ENCODE assay signal across 12 cellular contexts in the genomic region with DNA sequence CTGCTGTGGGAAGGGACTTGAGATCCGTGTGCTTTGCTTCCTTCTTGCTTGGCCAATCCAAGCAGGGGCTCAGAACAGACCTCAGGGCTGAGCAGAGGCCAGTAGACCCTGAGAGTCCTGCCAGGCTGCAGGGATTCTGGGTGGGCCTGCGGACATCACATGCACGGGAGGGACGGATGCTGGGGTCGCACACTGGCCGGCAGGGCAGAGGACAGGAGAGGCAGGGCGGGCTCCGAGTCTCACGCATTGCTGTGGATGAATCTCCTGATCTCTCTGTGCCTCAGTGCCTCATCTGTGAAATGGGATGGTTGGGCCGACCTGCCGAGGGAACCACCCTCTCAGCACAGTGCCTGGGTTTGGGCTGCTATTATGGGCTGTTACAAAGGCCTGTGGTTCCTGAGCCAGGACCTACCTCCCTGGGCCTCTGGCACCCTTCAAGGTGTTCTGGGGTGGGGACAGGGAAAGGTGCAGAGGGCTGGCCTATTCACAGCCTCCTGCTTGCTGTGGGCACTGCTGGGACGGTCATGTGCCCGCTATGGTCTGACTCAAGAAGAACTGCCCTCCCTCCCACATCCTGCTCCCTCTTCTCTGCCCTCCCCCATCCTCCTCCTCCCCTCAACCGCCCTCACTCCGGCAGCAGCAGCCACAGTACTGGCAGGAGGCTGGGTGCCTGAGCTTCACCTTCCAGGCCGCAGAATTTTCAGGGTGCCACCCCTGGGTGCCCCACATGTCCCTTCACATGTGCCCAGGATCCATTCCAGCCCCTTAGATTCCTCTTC. TPM values are rescaled to one million over a fixed set of nuclear protein-coding genes. Genes with fewer than 3 reads are reported as not detected.
DNase-seq lines count a peak whose midpoint lies in the region; ATAC-seq and TF ChIP-seq lines count a peak whose summit lies in the region.
"Had no signal": no experiment of that assay in that cellular context is flagged by ENCODE, and none has a peak within 500 bp of the region (broad histone marks: within the 10 kb centered on the region; RNA-seq: fewer than 3 reads in every experiment).

No MANE protein-coding gene starts in this region.

- H4K8ac ChIP-seq in H9 (replicated peaks; ENCODE audit: insufficient read length, low read depth, low read length): no peak overlapping the region

- no peak overlapping the region for H3K4me3 Mint-ChIP-seq in H9
- H3K4me3 Mint-ChIP-seq: stimulated activated naive CD8-positive, alpha-beta T cell treated with anti-CD3 and anti-CD28 coated beads, Interleukin-15, Interleukin-2, amounts not matched to agents 100 ng/mL and 50 ng/mL, for 24 hours had no signal

- H3K18ac ChIP-seq in H9 (ENCODE audit: insufficient read length, low read depth, low read length): no peak overlapping the region

- H3K56ac ChIP-seq in H9 (ENCODE audit: insufficient read length, low read depth, low read length): no peak overlapping the region

- H3K4ac ChIP-seq in H9 (ENCODE audit: low read depth, low read length): no peak overlapping the region

- peaks cover 27 to 50% of the 10 kb centered on the region in 2 experiments for H3K4me1 Mint-ChIP-seq in H9

- H4K91ac ChIP-seq in H9 (ENCODE audit: insufficient read length, low read depth, low read length): no peak overlapping the region

- H3T11ph ChIP-seq in H9 (ENCODE audit: low read length): no peak overlapping the region

- peaks cover 12% of the 10 kb centered on the region for H3K36me3 ChIP-seq in osteoblast (ENCODE audit: insufficient read depth, low read length)

- no peak overlapping the region for H3K27ac ChIP-seq in H9 (ENCODE audit: insufficient read length, low read depth, low read length)
- peak overlapping the region; percentile 15 for H3K27ac ChIP-seq in osteoblast (ENCODE audit: low read depth, low read length)

- H3K79me2 ChIP-seq in H9 (ENCODE audit: insufficient read depth, low read length) (no peaks in the 10 kb centered on the region), osteoblast (ENCODE audit: insufficient read depth, low read length) (peaks cover 80% of the 10 kb centered on the region)

- no peak overlapping the region for H2BK15ac ChIP-seq in H9 (ENCODE audit: low read depth, low read length)

- no peak overlapping the region for H3K23ac ChIP-seq in H9 (ENCODE audit: insufficient read length, low read depth, low read length)

- H3K4me1 ChIP-seq in H9 (ENCODE audit: insufficient read depth, low read length) (no peaks in the 10 kb centered on the region; the same call in 1 of the 2 replicates), osteoblast (ENCODE audit: insufficient read depth, low read length) (peaks cover 11% of the 10 kb centered on the region)

- H3K9me3 ChIP-seq in H9 (ENCODE audit: control insufficient read depth, low read depth, low read length): no peaks in the 10 kb centered on the region
- H3K9me3 ChIP-seq in osteoblast (ENCODE audit: low read depth, low read length): no peaks in the 10 kb centered on the region

- no peak overlapping the region for H3K9ac ChIP-seq in H9 (ENCODE audit: extremely low read depth, insufficient read length, low read length)

- no peaks in the 10 kb centered on the region for H3K23me2 ChIP-seq in H9 (ENCODE audit: insufficient read length, low read depth, low read length, poor library complexity, severe bottlenecking)

- TF ChIP-seq CTCF in H9 (conservative IDR thresholded peaks at IDR 0.05): no peak
- TF ChIP-seq CTCF in osteoblast (IDR thresholded peaks at IDR 0.05; ENCODE audit: extremely low read depth, low read depth, low read length): no peak
- no peak for TF ChIP-seq CTCF in GM13976 (IDR thresholded peaks at IDR 0.05; ENCODE audit: borderline replicate concordance, control extremely low read depth, extremely low read depth, insufficient read depth, missing control alignments)

- H3K36me3 Mint-ChIP-seq in H9 (ENCODE audit: insufficient read depth in 1 of 3, low read depth in 3 of 3): peaks cover 3 to 12% (median 8%) of the 10 kb centered on the region in 3 experiments; a peak in 5 of 7 replicates

- H3K27ac Mint-ChIP-seq in H9: peak overlapping the region in 2 of 3 experiments; percentile 44 to 59; a peak in 2 of 7 replicates
- H3K27ac Mint-ChIP-seq: stimulated activated naive CD8-positive, alpha-beta T cell treated with anti-CD3 and anti-CD28 coated beads, Interleukin-15, Interleukin-2, amounts not matched to agents 100 ng/mL and 50 ng/mL, for 24 hours had no signal

- H3K14ac ChIP-seq in H9 (ENCODE audit: insufficient read depth, low read length): no peak overlapping the region

- no peak overlapping the region for H2AK5ac ChIP-seq in H9 (ENCODE audit: insufficient read length, low read length)

- H3K27me3 ChIP-seq in H9 (ENCODE audit: insufficient read depth, low read length) (no peaks in the 10 kb centered on the region), osteoblast (ENCODE audit: insufficient read depth, low read length) (no peaks in the 10 kb centered on the region)

- no peak overlapping the region for H3K4me3 ChIP-seq in osteoblast (ENCODE audit: insufficient read depth, low read length)

- ATAC-seq in HG02870 (IDR thresholded peaks at IDR 0.05; ENCODE audit: unreplicated experiment) (no peak), HG02798 (IDR thresholded peaks at IDR 0.05; ENCODE audit: poor library complexity, unreplicated experiment) (no peak)

- in situ Hi-C loops in GM13976 (cut with MboI; ENCODE audit: low sequenced_read_pairs, unreplicated experiment): no loop called here

- no peak overlapping the region for H2BK12ac ChIP-seq in H9 (ENCODE audit: insufficient read length, low read depth, low read length)

- H4K20me1 ChIP-seq in H9 (ENCODE audit: control insufficient read depth, insufficient read depth, insufficient read length): no peaks in the 10 kb centered on the region
- peaks cover 48% of the 10 kb centered on the region for H4K20me1 ChIP-seq in osteoblast (ENCODE audit: insufficient read depth, low read length)

- H3K9me3 Mint-ChIP-seq in H9: no peaks in the 10 kb centered on the region
- H3K9me3 Mint-ChIP-seq: stimulated activated naive CD8-positive, alpha-beta T cell treated with anti-CD3 and anti-CD28 coated beads, Interleukin-15, Interleukin-2, amounts not matched to agents 100 ng/mL and 50 ng/mL, for 24 hours had no signal

- H3K27me3 Mint-ChIP-seq in H9 (ENCODE audit: low read depth): no peaks in the 10 kb centered on the region
- H3K27me3 Mint-ChIP-seq: stimulated activated naive CD8-positive, alpha-beta T cell treated with anti-CD3 and anti-CD28 coated beads, Interleukin-15, Interleukin-2, amounts not matched to agents 100 ng/mL and 50 ng/mL, for 24 hours had no signal

- no CpG with 5 or more reads among the region's 16 CpGs for WGBS in H9 (ENCODE audit: extremely low coverage, insufficient read length, low lambda C conversion rate)

- H3K4me2 ChIP-seq in H9 (ENCODE audit: insufficient read depth, insufficient read length, low read length) (no peak overlapping the region), osteoblast (ENCODE audit: insufficient read depth, low read length) (no peak overlapping the region)

- no peak overlapping the region for H4K5ac ChIP-seq in H9 (ENCODE audit: insufficient read length, low read depth, low read length)

- no peak overlapping the region for H2BK5ac ChIP-seq in H9 (ENCODE audit: insufficient read length, low read length)

- no peak overlapping the region for H2BK120ac ChIP-seq in H9 (ENCODE audit: low read depth, low read length, poor library complexity, severe bottlenecking)

- no peak overlapping the region for H2AFZ ChIP-seq in H9 (ENCODE audit: low read length)
- no peak overlapping the region for H2AFZ ChIP-seq in osteoblast (ENCODE audit: low read length)

- H3K79me1 ChIP-seq in H9 (ENCODE audit: insufficient read depth, low read depth, low read length, poor library complexity, severe bottlenecking): no peaks in the 10 kb centered on the region

- DNase-seq in H9 (no peak), RPMI7951 (ENCODE audit: low read depth) (peak; percentile 33), epidermal melanocyte (ENCODE audit: insufficient read length, low spot score) (peak; percentile 31), osteoblast (ENCODE audit: insufficient read length, low spot score, missing footprints) (peak; percentile 93), DMS53 treated with DMSO at 0.1 percent for 48 hours (lab: John Stamatoyannopoulos, UW; ENCODE audit: unreplicated experiment) (no peak), GM13976 (ENCODE audit: low spot score) (no peak)
- DNase-seq: amniotic stem cell, DMS153, NCI-H1930 had no signal

- H2BK20ac ChIP-seq in H9 (ENCODE audit: low read depth, low read length, poor library complexity, severe bottlenecking): no peak overlapping the region

RNA-seq across cellular contexts. Expression of a gene that starts 43.3 kb away (rescaled TPM):
- total RNA-seq in H9 (2021) (35.0 and 38.1 TPM in 2 replicates), osteoblast (43.0 and 49.9 TPM in 2 replicates)
- 23.2 and 26.4 TPM in 2 replicates for total RNA-seq in RPMI7951 (2014; rRNA removed; shearing (Covaris generic))

RNA-seq across cellular contexts. Expression of a gene that starts 50.0 kb away (rescaled TPM):
- total RNA-seq in H9 (2021) (6.7 and 8.6 TPM in 2 replicates), osteoblast (under 0.01 TPM in 2 replicates)
- total RNA-seq in RPMI7951 (2014; rRNA removed; shearing (Covaris generic)): under 0.01 and 0.78 TPM in 2 replicates

Comparison
In these comparisons a context has a peak if more than half of its experiments do, and no peak if none do; other contexts are left out.
1. DNase-seq: peak in RPMI7951 (single experiment), epidermal melanocyte (single experiment) and osteoblast (single experiment); none in H9 (single experiment), DMS53 treated with DMSO at 0.1 percent for 48 hours (single experiment) and GM13976 (single experiment).